Comparison of ENCODE assay signal across 10 cellular contexts in the genomic region with DNA sequence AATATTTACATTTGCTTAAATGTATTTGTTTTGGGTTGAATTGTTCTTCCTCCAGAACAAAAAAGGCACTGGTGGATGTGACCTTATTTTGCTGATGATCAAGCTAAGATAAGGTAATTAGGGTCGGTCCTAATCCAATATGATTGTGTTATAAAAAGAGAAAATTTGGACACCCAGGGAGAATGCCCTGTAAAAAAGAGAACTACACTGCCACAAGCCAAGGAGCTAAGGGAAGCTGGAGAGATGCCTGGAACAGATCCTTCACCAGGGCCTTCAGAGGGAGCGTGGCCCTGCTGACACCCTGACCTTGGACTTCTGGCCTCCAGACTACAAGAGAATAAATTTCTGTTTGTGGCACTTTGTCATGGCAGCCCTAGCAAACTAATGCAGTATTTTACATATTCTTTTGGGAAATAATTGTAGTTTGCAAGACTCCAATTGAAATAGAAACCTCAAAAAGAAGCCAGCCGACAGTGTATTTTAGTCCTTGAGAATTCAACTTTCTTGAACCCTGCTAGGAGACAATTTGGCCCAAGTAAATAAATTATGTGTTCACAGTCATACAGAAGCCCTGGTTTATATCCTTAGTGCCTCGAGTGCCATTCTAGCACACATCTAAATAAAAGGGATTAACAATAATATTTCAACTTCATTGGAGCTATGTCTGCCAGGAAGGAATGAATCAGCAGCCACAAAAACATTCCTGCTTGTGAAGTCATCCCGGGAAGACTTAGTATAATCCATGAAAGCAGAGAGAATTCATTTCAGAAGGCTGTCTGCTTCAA.
A peak's percentile ranks its signal among the peaks of the same experiment; 100 is the strongest.
DNase-seq lines count a peak whose midpoint lies in the region; ATAC-seq and TF ChIP-seq lines count a peak whose summit lies in the region.
"Had no signal": no experiment of that assay in that cellular context is flagged by ENCODE, and none has a peak within 500 bp of the region (broad histone marks: within the 10 kb centered on the region; RNA-seq: fewer than 3 reads in every experiment).

No MANE protein-coding gene starts in this region.

- H3K36me3 Mint-ChIP-seq in activated naive CD4-positive, alpha-beta T cell treated with anti-CD3 and anti-CD28 coated beads for 36 hours (ENCODE audit: low read depth): no peaks in the 10 kb centered on the region
- H3K36me3 Mint-ChIP-seq in T-cell: no peaks in the 10 kb centered on the region

- BruUV-seq in PC-3 (replicated peaks; lab: Mats Ljungman, UMichigan): no TSS peak

- H3K4me1 Mint-ChIP-seq in activated naive CD4-positive, alpha-beta T cell treated with anti-CD3 and anti-CD28 coated beads for 36 hours (ENCODE audit: low read depth): no peaks in the 10 kb centered on the region
- H3K4me1 Mint-ChIP-seq in T-cell: no peaks in the 10 kb centered on the region

- H3K27me3 ChIP-seq in PC-3 (ENCODE audit: low read length): no peaks in the 10 kb centered on the region
- H3K27me3 ChIP-seq in esophagus (ENCODE audit: control insufficient read depth in 1 of 2, insufficient read depth in 2 of 2, low read length in 2 of 2): peaks cover 0 to 3% of the 10 kb centered on the region in 2 donors
- H3K27me3 ChIP-seq: BLaER1 treated with 17β-estradiol and CSF1 and Interleukin-3, amounts not matched to agents 10 nM and 100 nM had no signal

- CTCF ChIA-PET in PC-3 (lab: Charles Lee): interaction anchor here (0.6 kb wide), 1 partner anchor 89 kb away, joined by 3 read pairs; no protein-coding TSS in a partner anchor
- CTCF ChIA-PET in activated naive CD4-positive, alpha-beta T cell treated with anti-CD3 and anti-CD28 coated beads for 36 hours (lab: Charles Lee): interaction anchor here (0.9 kb wide), 1 partner anchor 36 kb away, joined by 4 read pairs; no protein-coding TSS in a partner anchor
- CTCF ChIA-PET in T-cell (lab: Charles Lee): no interaction called here

- no peaks in the 10 kb centered on the region for H4K20me1 ChIP-seq in PC-3 (ENCODE audit: low read length)
- H4K20me1 ChIP-seq: BLaER1 treated with 17β-estradiol and CSF1 and Interleukin-3, amounts not matched to agents 10 nM and 100 nM had no signal

- peaks cover 62% of the 10 kb centered on the region for H3K4me1 ChIP-seq in PC-3 (ENCODE audit: insufficient read depth, low read length)
- H3K4me1 ChIP-seq in esophagus (ENCODE audit: control insufficient read depth in 2 of 2, insufficient read depth in 2 of 2, low read length in 1 of 2): peaks cover 0 to 2% of the 10 kb centered on the region in 2 donors

- no peaks in the 10 kb centered on the region for H3K27me3 Mint-ChIP-seq in activated naive CD4-positive, alpha-beta T cell treated with anti-CD3 and anti-CD28 coated beads for 36 hours (ENCODE audit: low read depth)
- H3K27me3 Mint-ChIP-seq in T-cell: peaks cover 0 to 2% of the 10 kb centered on the region in 2 donors

- DNase-seq in ACHN: peak; percentile 98
- peak; percentile 93 for DNase-seq in PC-3
- peak; percentile 95 for DNase-seq in myocyte (ENCODE audit: low read depth)
- DNase-seq in NCI-H1092 (lab: John Stamatoyannopoulos, UW): no peak
- DNase-seq in activated naive CD4-positive, alpha-beta T cell treated with anti-CD3 and anti-CD28 coated beads for 36 hours: no peak
- no peak for DNase-seq in NCI-H2227 treated with DMSO at 0.1 percent for 48 hours (lab: John Stamatoyannopoulos, UW)
- no peak for DNase-seq in T-cell
- DNase-seq: activated CD8-positive, alpha-beta T cell treated with anti-CD3 and anti-CD28 coated beads, Interleukin-2, amount 10 ng/mL, durations not matched to agents 7 days and 5 days had no signal

- no peaks in the 10 kb centered on the region for H3K36me3 ChIP-seq in PC-3 (ENCODE audit: low read depth, low read length)
- H3K36me3 ChIP-seq in esophagus (ENCODE audit: control insufficient read depth in 2 of 2, insufficient read depth in 2 of 2, low read length in 1 of 2): no peaks in the 10 kb centered on the region
- H3K36me3 ChIP-seq: BLaER1 treated with 17β-estradiol and CSF1 and Interleukin-3, amounts not matched to agents 10 nM and 100 nM had no signal

- H3K79me2 ChIP-seq in PC-3 (ENCODE audit: low read length): no peaks in the 10 kb centered on the region

- peaks cover 14% of the 10 kb centered on the region for H3F3A ChIP-seq in PC-3 (ENCODE audit: low read length, unreplicated experiment)

- WGBS in esophagus, 2 donors: 25 to 46% methylated on average over 5 of the region's 5 CpGs

- H3K27ac Mint-ChIP-seq in activated naive CD4-positive, alpha-beta T cell treated with anti-CD3 and anti-CD28 coated beads for 36 hours: no peak overlapping the region
- H3K27ac Mint-ChIP-seq in T-cell: no peak overlapping the region
- H3K27ac Mint-ChIP-seq: activated CD8-positive, alpha-beta T cell treated with anti-CD3 and anti-CD28 coated beads, Interleukin-2, amount 10 ng/mL, durations not matched to agents 7 days and 5 days had no signal

- no peaks in the 10 kb centered on the region for H3K9me2 ChIP-seq in PC-3 (replicated peaks; ENCODE audit: low read length)

- no peaks in the 10 kb centered on the region for H3K9me3 Mint-ChIP-seq in activated naive CD4-positive, alpha-beta T cell treated with anti-CD3 and anti-CD28 coated beads for 36 hours
- no peaks in the 10 kb centered on the region for H3K9me3 Mint-ChIP-seq in T-cell

- TF ChIP-seq CTCF in PC-3 (conservative IDR thresholded peaks at IDR 0.05; ENCODE audit: low read depth, low read length): no peak

- in situ Hi-C loops in ACHN (cut with HindIII; ENCODE audit: low pct_ligation_motif_present, low pct_unique_long_range_greater_than_20kb, low sequenced_read_pairs): no loop called here

- H3K27ac ChIP-seq in PC-3 (ENCODE audit: low read length): peak overlapping the region; percentile 95
- H3K27ac ChIP-seq in esophagus (ENCODE audit: low read depth in 2 of 2, low read length in 1 of 2): peak overlapping the region; percentile 59 to 65
- H3K27ac ChIP-seq: BLaER1 treated with 17β-estradiol and CSF1 and Interleukin-3, amounts not matched to agents 10 nM and 100 nM had no signal

- H3K9ac ChIP-seq in PC-3 (ENCODE audit: low read length): peak overlapping the region; percentile 45
- H3K9ac ChIP-seq: BLaER1 treated with 17β-estradiol and CSF1 and Interleukin-3, amounts not matched to agents 10 nM and 100 nM had no signal

- ATAC-seq in PC-3 (peak; percentile 54), T-cell (replicated peaks in 1 of 4) (no peak)
- ATAC-seq: activated CD8-positive, alpha-beta T cell treated with anti-CD3 and anti-CD28 coated beads, Interleukin-2, amount 10 ng/mL, durations not matched to agents 7 days and 5 days had no signal

- intact Hi-C loops in PC-3 (cut with micrococcal nuclease): loop anchor here (1.0 to 5.0 kb wide), 3 partner anchors 20 to 178 kb away; no protein-coding TSS in a partner anchor
- intact Hi-C loops in activated naive CD4-positive, alpha-beta T cell treated with anti-CD3 and anti-CD28 coated beads for 36 hours (cut with micrococcal nuclease): no loop called here

- no peak overlapping the region for H2AFZ ChIP-seq in PC-3 (ENCODE audit: low read length)

- no peak overlapping the region for H3K4me3 Mint-ChIP-seq in activated naive CD4-positive, alpha-beta T cell treated with anti-CD3 and anti-CD28 coated beads for 36 hours
- no peak overlapping the region for H3K4me3 Mint-ChIP-seq in T-cell
- H3K4me3 Mint-ChIP-seq: activated CD8-positive, alpha-beta T cell treated with anti-CD3 and anti-CD28 coated beads, Interleukin-2, amount 10 ng/mL, durations not matched to agents 7 days and 5 days had no signal

- H3K4me3 ChIP-seq in PC-3 (ENCODE audit: low read length) (peak overlapping the region; percentile 12; the same call in 1 of the 2 replicates), esophagus (ENCODE audit: low read depth in 1 of 2, low read length in 2 of 2) (no peak overlapping the region)
- H3K4me3 ChIP-seq: BLaER1 treated with 17β-estradiol and CSF1 and Interleukin-3, amounts not matched to agents 10 nM and 100 nM had no signal

- peak overlapping the region; percentile 67 for H3K4me2 ChIP-seq in PC-3 (ENCODE audit: low read length)
- H3K4me2 ChIP-seq: BLaER1 treated with 17β-estradiol and CSF1 and Interleukin-3, amounts not matched to agents 10 nM and 100 nM had no signal

- POLR2A ChIA-PET in PC-3 (lab: Charles Lee; ENCODE audit: unreplicated experiment): interaction anchor here (0.6 to 1.0 kb wide), 3 partner anchors 183 to 306 kb away, joined by 3 to 8 read pairs (median 4); no protein-coding TSS in a partner anchor
- POLR2A ChIA-PET in T-cell (lab: Charles Lee): no interaction called here

- H3K9me3 ChIP-seq in PC-3 (ENCODE audit: low read length): no peaks in the 10 kb centered on the region
- no peaks in the 10 kb centered on the region for H3K9me3 ChIP-seq in esophagus (ENCODE audit: control insufficient read depth in 2 of 2, insufficient read depth in 1 of 2, low read depth in 1 of 2, low read length in 1 of 2)
- H3K9me3 ChIP-seq: BLaER1 treated with 17β-estradiol and CSF1 and Interleukin-3, amounts not matched to agents 10 nM and 100 nM had no signal

Comparison
In these comparisons a context has a peak if more than half of its experiments do, and no peak if none do; other contexts are left out.
1. DNase-seq: peak in ACHN (single experiment), PC-3 (single experiment) and myocyte (single experiment); none in NCI-H1092 (single experiment), activated naive CD4-positive, alpha-beta T cell treated with anti-CD3 and anti-CD28 coated beads for 36 hours (single experiment), NCI-H2227 treated with DMSO at 0.1 percent for 48 hours (single experiment) and T-cell (0 of 34).
2. CTCF ChIA-PET loops: an anchor here in PC-3 (0.6 kb wide) and activated naive CD4-positive, alpha-beta T cell treated with anti-CD3 and anti-CD28 coated beads for 36 hours (0.9 kb wide); none called in T-cell.